28 cellular contexts compared by ENCODE assay signal in genomic region chr1:53480678-53481077, GRCh38. TPM values are rescaled to one million over a fixed set of nuclear protein-coding genes. Genes with fewer than 3 reads are reported as not detected.
"Had no signal": no experiment of that assay in that cellular context is flagged by ENCODE, and none has a peak within 500 bp of the region (broad histone marks: within the 10 kb centered on the region; RNA-seq: fewer than 3 reads in every experiment).

No MANE protein-coding gene starts in this region.

- ATAC-seq: activated CD4-positive, alpha-beta T cell treated with anti-CD3 and anti-CD28 coated beads for 36 hours; PC-3; T-cell had no signal

- FAIRE-seq: colon had no signal

- H3K27me3 ChIP-seq: MG63 had no signal

- DNase-seq: activated CD4-positive, alpha-beta memory T cell treated with anti-CD3 and anti-CD28 coated beads, Interleukin-2, amount 10 ng/mL, durations not matched to agents 7 days and 5 days; activated CD4-positive, alpha-beta T cell treated with anti-CD3 and anti-CD28 coated beads for 36 hours; activated CD4-positive, alpha-beta T cell treated with anti-CD3 and anti-CD28 coated beads, Interleukin-2, amount 50 U/mL, for 1 hour; activated gamma-delta T cell treated with Interleukin-2 at 50 U/mL for 16 hours; activated naive CD4-positive, alpha-beta T cell treated with anti-CD3 and anti-CD28 coated beads, Interleukin-2, amount 10 ng/mL, durations not matched to agents 7 days and 5 days; activated naive CD8-positive, alpha-beta T cell treated with anti-CD3 and anti-CD28 coated beads for 36 hours; activated T-cell treated with anti-CD3 and anti-CD28 coated beads for 4 hours; activated T-cell treated with anti-CD3 and anti-CD28 coated beads, Interleukin-2, amount 50 U/mL, for 48 hours; cerebellar nuclear complex; MG63; MV-4-11; NCI-H1092 treated with DMSO at 0.1 percent for 48 hours; NCI-H1417 treated with DMSO at 0.1 percent for 48 hours; NCI-H1694; NCI-H2029 treated with DMSO at 0.1 percent for 48 hours; NCI-H510A treated with DMSO at 0.1 percent for 48 hours; NK-92 treated with Interleukin-12 subunit alpha and Interleukin-12 subunit beta, amount 100 ng/mL, for 24 hours; PC-3; T-cell; T-helper 2 cell; T1000 had no signal

- H3K27ac ChIP-seq: SK-N-MC, VCaP had no signal

- H3K36me3 ChIP-seq: MG63 had no signal

- H3K9me3 ChIP-seq: MG63 had no signal

- H3K4me3 ChIP-seq: MG63, SK-N-MC had no signal

RNA-seq across cellular contexts. Expression of gene DMRTB1, which starts 21.5 kb away (rescaled TPM):
- total RNA-seq: activated CD4-positive, alpha-beta memory T cell treated with anti-CD3 and anti-CD28 coated beads, Interleukin-2, amount 10 ng/mL, durations not matched to agents 7 days and 5 days; activated CD8-positive, alpha-beta memory T cell treated with anti-CD3 and anti-CD28 coated beads for 36 hours; activated naive CD8-positive, alpha-beta T cell treated with anti-CD3 and anti-CD28 coated beads for 36 hours; activated T-helper 2 cell treated with anti-CD3 and anti-CD28 coated beads, Interferon-gamma antibody, Interleukin-2, Interleukin-4, amounts not matched to agents 10 μg/mL and 5 μg/mL and 100 μg/mL, durations not matched to agents 14 hours and 24 hours and 36 hours; cardiac septum; PC-3; T-cell had no signal
- polyA plus RNA-seq: adipose tissue had no signal
